In genomic region chr11:87141980-87142514, GRCh38 we compare ENCODE assay signal across 22 cellular contexts.
DNase-seq lines count a peak whose midpoint lies in the region; ATAC-seq, FAIRE-seq and TF ChIP-seq lines count a peak whose summit lies in the region.
"Had no signal": no experiment of that assay in that cellular context is flagged by ENCODE, and none has a peak within 500 bp of the region (broad histone marks: within the 10 kb centered on the region; RNA-seq: fewer than 3 reads in every experiment).

No MANE protein-coding gene starts in this region.

- peaks cover 27% of the 10 kb centered on the region for H3K36me3 Mint-ChIP-seq in neural progenitor cell
- H3K36me3 Mint-ChIP-seq in activated CD8-positive, alpha-beta memory T cell treated with anti-CD3 and anti-CD28 coated beads, Interleukin-2, amount 10 ng/mL, durations not matched to agents 7 days and 5 days, result peaks cover 17% of the 10 kb centered on the region

- TF ChIP-seq EP300 in HepG2 (IDR thresholded peaks at IDR 0.05; ENCODE audit: low read depth in 2 of 2, low read length in 2 of 2) (no peak), HepG2 (CRISPR knock-in tag; IDR thresholded peaks at IDR 0.05; ENCODE audit: borderline replicate concordance) (no peak), GM12878 (IDR thresholded peaks at IDR 0.05; ENCODE audit: borderline replicate concordance in 1 of 2, control insufficient read depth in 1 of 2, low read depth in 2 of 2, low read length in 2 of 2) (no peak)

- no TSS peak for BruUV-seq in HepG2 (replicated peaks; lab: Mats Ljungman, UMichigan)
- BruUV-seq in GM12878 (replicated peaks; lab: Mats Ljungman, UMichigan), result no TSS peak

- H2AFZ ChIP-seq in HepG2 (ENCODE audit: low read length) (no peak overlapping the region), GM12878 (ENCODE audit: control insufficient read depth, low read depth, low read length) (no peak overlapping the region), neural progenitor cell (replicated peaks) (no peak overlapping the region)

- FAIRE-seq in HepG2 (lab: Jason Lieb, UNC) (no peak), GM12878 (lab: Jason Lieb, UNC) (no peak)

- POLR2A ChIA-PET in HepG2 (lab: Yijun Ruan, JAX) (no interaction called here), GM12878 (lab: Charles Lee) (no interaction called here)

- SMC1A ChIA-PET in GM12878 (lab: Charles Lee; ENCODE audit: uncharacterized antibody, unreplicated experiment), result interaction anchor here (1.9 kb wide), 1 partner anchor 27 kb away, joined by 4 read pairs; no protein-coding TSS in a partner anchor

- H3K79me2 ChIP-seq in HepG2 (ENCODE audit: insufficient read depth, low read length) (peaks cover 59% of the 10 kb centered on the region), GM12878 (ENCODE audit: control insufficient read depth, insufficient read depth, low read length) (no peaks in the 10 kb centered on the region), neural progenitor cell (ENCODE audit: low read depth) (peaks cover 24% of the 10 kb centered on the region)

- H3K4me1 Mint-ChIP-seq in neural progenitor cell, result no peaks in the 10 kb centered on the region
- no peaks in the 10 kb centered on the region for H3K4me1 Mint-ChIP-seq in activated CD8-positive, alpha-beta memory T cell treated with anti-CD3 and anti-CD28 coated beads, Interleukin-2, amount 10 ng/mL, durations not matched to agents 7 days and 5 days

- WGBS in HepG2 (ENCODE audit: low lambda C conversion rate), result 76% methylated on average over 3 of the region's 3 CpGs
- WGBS in right lobe of liver (ENCODE audit: insufficient coverage, low coverage, low lambda C conversion rate, missing lambda C conversion rate), result 67% methylated on average over 2 of the region's 3 CpGs
- 33% methylated on average over 3 of the region's 3 CpGs for WGBS in GM12878 (ENCODE audit: insufficient coverage, insufficient replicate concordance, low lambda C conversion rate, missing lambda C conversion rate)

- H3K9me3 ChIP-seq in HepG2 (ENCODE audit: low read length) (peaks cover 6% of the 10 kb centered on the region; the same call in 1 of the 2 replicates), right lobe of liver (no peaks in the 10 kb centered on the region), GM12878 (replicated peaks; ENCODE audit: control insufficient read depth, insufficient read depth, low read length) (no peaks in the 10 kb centered on the region), neural progenitor cell (ENCODE audit: low read depth) (no peaks in the 10 kb centered on the region)
- H3K9me3 ChIP-seq: SJSA1 had no signal

- no peaks in the 10 kb centered on the region for H3F3A ChIP-seq in neural progenitor cell (ENCODE audit: low read depth)

- peaks cover 26% of the 10 kb centered on the region for H3K9me3 Mint-ChIP-seq in neural progenitor cell
- peaks cover 2% of the 10 kb centered on the region for H3K9me3 Mint-ChIP-seq in activated CD8-positive, alpha-beta memory T cell treated with anti-CD3 and anti-CD28 coated beads, Interleukin-2, amount 10 ng/mL, durations not matched to agents 7 days and 5 days (ENCODE audit: low read depth)

- peaks cover 12% of the 10 kb centered on the region; the same call in 1 of the 2 replicates for H4K20me1 ChIP-seq in HepG2 (ENCODE audit: insufficient read depth, low read length)
- no peaks in the 10 kb centered on the region for H4K20me1 ChIP-seq in GM12878 (ENCODE audit: control insufficient read depth, insufficient read depth)
- no peaks in the 10 kb centered on the region for H4K20me1 ChIP-seq in neural progenitor cell (ENCODE audit: low read depth)

- CTCF ChIA-PET in HepG2 (lab: Yijun Ruan, JAX; ENCODE audit: low intra/inter-chr PET ratio, low total read pairs) (no interaction called here), GM12878 (lab: Yijun Ruan, JAX) (interaction anchor here (1.2 kb wide), 1 partner anchor 19 kb away, joined by 3 read pairs; no protein-coding TSS in a partner anchor)
- CTCF ChIA-PET in activated CD8-positive, alpha-beta memory T cell treated with anti-CD3 and anti-CD28 coated beads, Interleukin-2, amount 10 ng/mL, durations not matched to agents 7 days and 5 days (lab: Charles Lee), result no interaction called here

- in situ Hi-C loops in HepG2 (cut with HindIII; ENCODE audit: extremely low pct_ligation_motif_present, low pct_unique_long_range_greater_than_20kb), result no loop called here
- in situ Hi-C loops in GM12878 (cut with MboI), result no loop called here

- no peak overlapping the region for H3K4me2 ChIP-seq in HepG2 (ENCODE audit: low read depth, low read length)
- H3K4me2 ChIP-seq in GM12878 (ENCODE audit: control insufficient read depth, insufficient read depth), result no peak overlapping the region
- H3K4me2 ChIP-seq in neural progenitor cell, result no peak overlapping the region
- H3K4me2 ChIP-seq: BLaER1 treated with 17β-estradiol and CSF1 and Interleukin-3, amounts not matched to agents 10 nM and 100 nM had no signal

- DNase-seq in HepG2 (ENCODE audit: low spot score), result no peak
- DNase-seq in right lobe of liver, result no peak
- DNase-seq in NCI-H69 (lab: John Stamatoyannopoulos, UW), result peak; percentile 25
- DNase-seq in GM12878 (ENCODE audit: low read depth, low spot score), result no peak
- no peak for DNase-seq in neural progenitor cell (ENCODE audit: low spot score)
- DNase-seq in NCI-H1048 (lab: John Stamatoyannopoulos, UW), result no peak
- no peak for DNase-seq in stimulated activated CD4-positive, alpha-beta T cell treated with anti-CD3 and anti-CD28 coated beads, Interleukin-1b, Interleukin-23, amount 100 ng/mL, for 48 hours
- no peak for DNase-seq in activated CD8-positive, alpha-beta memory T cell treated with anti-CD3 and anti-CD28 coated beads, Interleukin-2, amount 10 ng/mL, durations not matched to agents 7 days and 5 days
- DNase-seq: 8988T; Caco-2; CD4-positive, alpha-beta memory T cell; GF-D8; GOT3; KBM-7; NCI-H1105 treated with DMSO at 0.1 percent for 48 hours; NCI-H2029 treated with DMSO at 0.1 percent for 48 hours; NCI-H345; NCI-H524; NCI-H82 had no signal

- RAD21 ChIA-PET in GM12878 (lab: Charles Lee; ENCODE audit: unreplicated experiment), result no interaction called here

- H3K4me1 ChIP-seq in HepG2 (ENCODE audit: insufficient read depth, low read length) (peaks cover 20% of the 10 kb centered on the region), right lobe of liver (no peaks in the 10 kb centered on the region), GM12878 (ENCODE audit: control insufficient read depth, insufficient read depth, low read length) (no peaks in the 10 kb centered on the region), neural progenitor cell (peaks cover 17% of the 10 kb centered on the region)
- H3K4me1 ChIP-seq: Caco-2, SJSA1 had no signal

- H3K4me3 Mint-ChIP-seq in neural progenitor cell, result no peak overlapping the region
- H3K4me3 Mint-ChIP-seq in activated CD8-positive, alpha-beta memory T cell treated with anti-CD3 and anti-CD28 coated beads, Interleukin-2, amount 10 ng/mL, durations not matched to agents 7 days and 5 days, result no peak overlapping the region
- H3K4me3 Mint-ChIP-seq: CD4-positive, alpha-beta memory T cell had no signal

- H3K27me3 ChIP-seq in HepG2 (ENCODE audit: control insufficient read depth in 1 of 2, insufficient read depth in 2 of 2, low read length in 2 of 2) (no peaks in the 10 kb centered on the region), right lobe of liver (no peaks in the 10 kb centered on the region), GM12878 (replicated peaks in 1 of 2; ENCODE audit: control insufficient read depth in 2 of 2, insufficient read depth in 2 of 2, low read length in 1 of 2) (no peaks in the 10 kb centered on the region), neural progenitor cell (no peaks in the 10 kb centered on the region)
- H3K27me3 ChIP-seq: BLaER1 treated with 17β-estradiol and CSF1 and Interleukin-3, amounts not matched to agents 10 nM and 100 nM; SJSA1 had no signal

- H3K27ac ChIP-seq in HepG2 (ENCODE audit: extremely low read length, insufficient read depth, low read length) (no peak overlapping the region), right lobe of liver (no peak overlapping the region), GM12878 (ENCODE audit: control insufficient read depth, insufficient read depth) (no peak overlapping the region), neural progenitor cell (no peak overlapping the region)
- H3K27ac ChIP-seq: BLaER1 treated with 17β-estradiol and CSF1 and Interleukin-3, amounts not matched to agents 10 nM and 100 nM; SJSA1 had no signal

- H3K36me3 ChIP-seq in HepG2 (replicated peaks in 1 of 2; ENCODE audit: control insufficient read depth in 1 of 2, insufficient read depth in 2 of 2, low read length in 2 of 2) (no peaks in the 10 kb centered on the region; a peak in 1 of 5 replicates), right lobe of liver (no peaks in the 10 kb centered on the region), GM12878 (ENCODE audit: control insufficient read depth in 2 of 2, insufficient read depth in 2 of 2, low read length in 1 of 2) (no peaks in the 10 kb centered on the region), neural progenitor cell (no peaks in the 10 kb centered on the region)
- H3K36me3 ChIP-seq: SJSA1 had no signal

- H3K9ac ChIP-seq in HepG2 (ENCODE audit: insufficient read depth, low read depth, low read length) (no peak overlapping the region), GM12878 (ENCODE audit: control insufficient read depth, insufficient read depth, low read length) (no peak overlapping the region), neural progenitor cell (no peak overlapping the region)
- H3K9ac ChIP-seq: BLaER1 treated with 17β-estradiol and CSF1 and Interleukin-3, amounts not matched to agents 10 nM and 100 nM had no signal

- TF ChIP-seq POLR2A in HepG2 (IDR thresholded peaks at IDR 0.05; ENCODE audit: insufficient read depth in 1 of 2, low read depth in 2 of 2, low read length in 2 of 2) (no peak), right lobe of liver (IDR thresholded peaks at IDR 0.05) (no peak), GM12878 (IDR thresholded peaks at IDR 0.05; ENCODE audit: low read depth, low read length) (no peak)

- peaks cover 4% of the 10 kb centered on the region for H3K27me3 Mint-ChIP-seq in neural progenitor cell (ENCODE audit: insufficient read depth, low read depth)
- no peaks in the 10 kb centered on the region for H3K27me3 Mint-ChIP-seq in activated CD8-positive, alpha-beta memory T cell treated with anti-CD3 and anti-CD28 coated beads, Interleukin-2, amount 10 ng/mL, durations not matched to agents 7 days and 5 days
- H3K27me3 Mint-ChIP-seq: CD4-positive, alpha-beta memory T cell had no signal

- intact Hi-C loops in HepG2 (cut with micrococcal nuclease; ENCODE audit: unreplicated experiment) (no loop called here), right lobe of liver (cut with DNase I) (no loop called here), GM12878 (cut with micrococcal nuclease; ENCODE audit: unreplicated experiment) (no loop called here)

- TF ChIP-seq RAD21 in HepG2 (CRISPR knock-in tag; IDR thresholded peaks at IDR 0.05), result no peak
- TF ChIP-seq RAD21 in GM12878 (IDR thresholded peaks at IDR 0.05; ENCODE audit: insufficient read depth, low read depth, low read length), result no peak

- TF ChIP-seq CTCF in HepG2 (CRISPR knock-in tag; IDR thresholded peaks at IDR 0.05), result no peak
- no peak for TF ChIP-seq CTCF in right lobe of liver (IDR thresholded peaks at IDR 0.05)
- TF ChIP-seq CTCF in GM12878 (IDR thresholded peaks at IDR 0.05 in 2 of 3, conservative IDR thresholded peaks at IDR 0.05 in 1 of 3; ENCODE audit: control insufficient read depth in 2 of 3, extremely low read depth in 1 of 3, insufficient read depth in 1 of 3, low read depth in 3 of 3, low read length in 3 of 3), result no peak
- no peak for TF ChIP-seq CTCF in neural progenitor cell (IDR thresholded peaks at IDR 0.05)

- peak overlapping the region; percentile 30 for H3K27ac Mint-ChIP-seq in neural progenitor cell
- H3K27ac Mint-ChIP-seq in activated CD8-positive, alpha-beta memory T cell treated with anti-CD3 and anti-CD28 coated beads, Interleukin-2, amount 10 ng/mL, durations not matched to agents 7 days and 5 days, result no peak overlapping the region

- no peak overlapping the region for H3K4me3 ChIP-seq in HepG2 (replicated peaks in 1 of 3; ENCODE audit: insufficient read depth in 1 of 3, low read depth in 2 of 3, low read length in 3 of 3)
- H3K4me3 ChIP-seq in right lobe of liver, result no peak overlapping the region
- H3K4me3 ChIP-seq in GM12878, result no peak overlapping the region
- no peak overlapping the region for H3K4me3 ChIP-seq in neural progenitor cell
- H3K4me3 ChIP-seq: BLaER1 treated with 17β-estradiol and CSF1 and Interleukin-3, amounts not matched to agents 10 nM and 100 nM; SJSA1 had no signal

- ATAC-seq in HepG2, result peak; percentile 42; the same call in 2 of the 3 replicates
- no peak for ATAC-seq in right lobe of liver
- peak; percentile 17; the same call in 2 of the 3 replicates for ATAC-seq in GM12878
- no peak for ATAC-seq in activated CD8-positive, alpha-beta memory T cell treated with anti-CD3 and anti-CD28 coated beads, Interleukin-2, amount 10 ng/mL, durations not matched to agents 7 days and 5 days
- ATAC-seq: Right ventricle myocardium inferior had no signal

Comparison
In these comparisons a context has a peak if more than half of its experiments do, and no peak if none do; other contexts are left out.
1. ATAC-seq: peak in HepG2 (single experiment) and GM12878 (single experiment); none in right lobe of liver (0 of 4) and activated CD8-positive, alpha-beta memory T cell treated with anti-CD3 and anti-CD28 coated beads, Interleukin-2, amount 10 ng/mL, durations not matched to agents 7 days and 5 days (single experiment).